In genomic region chr4:81621490-81621889, GRCh38 we compare ENCODE assay signal across 1 cellular context.
TF ChIP-seq lines count a peak whose summit lies in the region.

No MANE protein-coding gene starts in this region.

TF ChIP-seq in liver, 16 proteins besides CTCF, POLR2A, EP300 and RAD21 (continued from another document):
- TF ChIP-seq ZBTB33 (IDR thresholded peaks at IDR 0.05) (no peak), RXRA (IDR thresholded peaks at IDR 0.05) (no peak), TAF1 (conservative IDR thresholded peaks at IDR 0.05) (no peak), REST (IDR thresholded peaks at IDR 0.05) (no peak), EGR1 (IDR thresholded peaks at IDR 0.05; ENCODE audit: low read depth in 2 of 2) (no peak), MAX (IDR thresholded peaks at IDR 0.05) (no peak), YY1 (IDR thresholded peaks at IDR 0.05) (no peak), JUND (IDR thresholded peaks at IDR 0.05) (no peak), HNF4A (conservative IDR thresholded peaks at IDR 0.05) (no peak), GABPA (IDR thresholded peaks at IDR 0.05 in 1 of 2, conservative IDR thresholded peaks at IDR 0.05 in 1 of 2) (no peak), ATF3 (IDR thresholded peaks at IDR 0.05) (no peak), HNF4G (IDR thresholded peaks at IDR 0.05) (no peak), SP1 (IDR thresholded peaks at IDR 0.05) (no peak), FOXA1 (IDR thresholded peaks at IDR 0.05) (no peak)
